Comparison of ENCODE assay signal across 15 cellular contexts in the genomic region with DNA sequence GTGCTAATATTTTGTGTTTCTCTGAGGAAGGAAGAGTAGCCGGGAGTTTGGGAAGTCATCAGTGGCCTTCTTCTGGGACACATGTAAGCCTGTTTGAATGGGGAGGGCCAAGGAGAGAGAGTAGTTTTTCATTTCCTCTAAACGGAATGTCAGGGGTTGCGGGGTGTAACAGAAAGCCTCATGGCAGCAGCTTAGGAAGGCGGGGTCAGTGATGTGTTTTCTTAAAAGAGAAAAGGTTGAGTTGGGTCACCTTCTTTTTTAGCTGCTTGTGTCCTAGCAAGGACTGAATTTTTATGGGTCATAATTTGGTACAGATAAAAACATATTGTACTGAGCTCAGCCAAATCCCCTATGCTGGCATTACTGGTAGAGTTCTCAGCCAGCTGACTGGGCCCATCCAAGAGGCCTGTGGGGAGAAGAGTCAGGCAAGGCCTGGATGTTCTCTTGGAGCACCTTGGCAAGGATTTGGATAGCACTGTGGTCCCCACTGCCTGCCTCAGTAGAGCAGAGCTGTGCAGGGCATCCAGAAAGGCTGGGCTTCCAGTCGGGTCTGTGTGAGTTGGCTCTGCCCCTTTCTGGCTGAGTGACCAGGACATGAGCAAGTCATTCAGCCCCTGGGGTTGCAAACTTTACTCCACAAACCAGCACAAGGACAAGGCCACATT. TPM values are rescaled to one million over a fixed set of nuclear protein-coding genes. Genes with fewer than 3 reads are reported as not detected.
DNase-seq lines count a peak whose midpoint lies in the region; ATAC-seq, FAIRE-seq and TF ChIP-seq lines count a peak whose summit lies in the region.
"Had no signal": no experiment of that assay in that cellular context is flagged by ENCODE, and none has a peak within 500 bp of the region (broad histone marks: within the 10 kb centered on the region; RNA-seq: fewer than 3 reads in every experiment).

No MANE protein-coding gene starts in this region.

- H3K4me1 ChIP-seq in liver (ENCODE audit: control insufficient read depth in 4 of 4, insufficient read depth in 4 of 4, low read length in 3 of 4), result peaks cover 8 to 17% (median 10%) of the 10 kb centered on the region in 4 donors
- no peaks in the 10 kb centered on the region for H3K4me1 ChIP-seq in HepG2 (ENCODE audit: insufficient read depth, low read length)
- peaks cover 2 to 59% (median 35%) of the 10 kb centered on the region in 12 donors for H3K4me1 ChIP-seq in heart left ventricle
- peaks cover 34% of the 10 kb centered on the region for H3K4me1 ChIP-seq in psoas muscle

- POLR2A ChIA-PET in HepG2 (lab: Yijun Ruan, JAX), result no interaction called here

- no peak for DNase-seq in HepG2 (ENCODE audit: low spot score)
- peak in 4 of 5 donors; percentile 48 to 86 (median 64) for DNase-seq in heart left ventricle
- peak; percentile 78 to 87 for DNase-seq in psoas muscle
- DNase-seq in mesenteric fat pad (ENCODE audit: low spot score), result no peak
- no peak for DNase-seq in SHP77 treated with DMSO at 0.1 percent for 48 hours (lab: John Stamatoyannopoulos, UW)
- no peak for DNase-seq in GM19239 (ENCODE audit: insufficient read length, low spot score)
- DNase-seq: activated CD4-positive, alpha-beta T cell treated with anti-CD3 and anti-CD28 coated beads, Interleukin-2, amount 50 U/mL, for 48 hours; activated effector memory CD4-positive, alpha-beta T cell treated with anti-CD3 and anti-CD28 coated beads, Interleukin-2, amount 50 U/mL, for 16 hours; NCI-H146; NCI-H69; T1000 had no signal

- FAIRE-seq in HepG2 (lab: Jason Lieb, UNC), result no peak
- FAIRE-seq in GM19239 (lab: Jason Lieb, UNC), result no peak
- FAIRE-seq: D721Med, K562 had no signal

- 66% methylated on average over 5 of the region's 5 CpGs for WGBS in liver
- WGBS in HepG2 (ENCODE audit: low lambda C conversion rate), result 11% methylated on average over 5 of the region's 5 CpGs
- 26 to 39% (median 33%) methylated on average over 5 of the region's 5 CpGs for WGBS in heart left ventricle, 4 donors
- 16 to 20% (median 20%) methylated on average over 5 of the region's 5 CpGs for WGBS in psoas muscle, 3 donors

- no peak for ATAC-seq in HepG2
- ATAC-seq in heart left ventricle, result peak; percentile 71 to 91 (median 86)
- ATAC-seq in psoas muscle, result peak; percentile 33 to 86 (median 72)
- no peak for ATAC-seq in HG02588 (IDR thresholded peaks at IDR 0.05; ENCODE audit: unreplicated experiment)
- ATAC-seq: K562 had no signal

- H3K27me3 ChIP-seq in liver (ENCODE audit: control insufficient read depth in 4 of 4, insufficient read depth in 4 of 4, low read length in 3 of 4), result no peaks in the 10 kb centered on the region
- peaks cover 0 to 19% of the 10 kb centered on the region in 2 experiments; a peak in 4 of 5 replicates for H3K27me3 ChIP-seq in HepG2 (ENCODE audit: control insufficient read depth in 1 of 2, insufficient read depth in 2 of 2, low read length in 2 of 2)
- no peaks in the 10 kb centered on the region for H3K27me3 ChIP-seq in heart left ventricle
- no peaks in the 10 kb centered on the region for H3K27me3 ChIP-seq in psoas muscle (ENCODE audit: insufficient read depth in 3 of 3, low read length in 2 of 3)

- no peaks in the 10 kb centered on the region for H3K79me2 ChIP-seq in HepG2 (ENCODE audit: insufficient read depth, low read length)

- no peak for TF ChIP-seq EP300 in HepG2 (IDR thresholded peaks at IDR 0.05; ENCODE audit: low read depth in 2 of 2, low read length in 2 of 2)
- TF ChIP-seq EP300 in HepG2 (CRISPR knock-in tag; IDR thresholded peaks at IDR 0.05; ENCODE audit: borderline replicate concordance), result no peak

- H3K9me3 ChIP-seq in liver (ENCODE audit: control insufficient read depth in 4 of 4, low read length in 3 of 4), result no peaks in the 10 kb centered on the region
- H3K9me3 ChIP-seq in HepG2 (ENCODE audit: low read length), result no peaks in the 10 kb centered on the region
- H3K9me3 ChIP-seq in heart left ventricle, result no peaks in the 10 kb centered on the region
- no peaks in the 10 kb centered on the region for H3K9me3 ChIP-seq in psoas muscle

- H3K36me3 ChIP-seq in liver (ENCODE audit: control insufficient read depth in 4 of 4, insufficient read depth in 3 of 4, low read depth in 1 of 4, low read length in 3 of 4) (no peaks in the 10 kb centered on the region), HepG2 (replicated peaks in 1 of 2; ENCODE audit: control insufficient read depth in 1 of 2, insufficient read depth in 2 of 2, low read length in 2 of 2) (no peaks in the 10 kb centered on the region), heart left ventricle (no peaks in the 10 kb centered on the region), psoas muscle (ENCODE audit: insufficient read depth in 1 of 2, low read depth in 1 of 2) (no peaks in the 10 kb centered on the region)

- in situ Hi-C loops in HepG2 (cut with HindIII; ENCODE audit: extremely low pct_ligation_motif_present, low pct_unique_long_range_greater_than_20kb), result no loop called here

- intact Hi-C loops in HepG2 (cut with micrococcal nuclease; ENCODE audit: unreplicated experiment) (no loop called here), heart left ventricle (cut with DNase I) (no loop called here), psoas muscle (cut with DNase I) (no loop called here)

- TF ChIP-seq CTCF in liver (IDR thresholded peaks at IDR 0.05; ENCODE audit: low read depth, low read length, missing input control) (no peak), HepG2 (CRISPR knock-in tag; IDR thresholded peaks at IDR 0.05) (no peak), heart left ventricle (IDR thresholded peaks at IDR 0.05) (no peak), psoas muscle (IDR thresholded peaks at IDR 0.05) (no peak)

- no peak overlapping the region for H3K4me3 ChIP-seq in liver (ENCODE audit: low read depth in 1 of 3, low read length in 3 of 3)
- no peak overlapping the region for H3K4me3 ChIP-seq in HepG2 (replicated peaks in 1 of 3; ENCODE audit: insufficient read depth in 1 of 3, low read depth in 2 of 3, low read length in 3 of 3)
- H3K4me3 ChIP-seq in heart left ventricle, result no peak overlapping the region
- H3K4me3 ChIP-seq in psoas muscle, result no peak overlapping the region
- H3K4me3 ChIP-seq: K562 had no signal

- CTCF ChIA-PET in HepG2 (lab: Yijun Ruan, JAX; ENCODE audit: low intra/inter-chr PET ratio, low total read pairs), result no interaction called here

- no peaks in the 10 kb centered on the region for H4K20me1 ChIP-seq in HepG2 (ENCODE audit: insufficient read depth, low read length)

- H3K9ac ChIP-seq in liver (ENCODE audit: low read depth in 1 of 2, low read length in 2 of 2), result no peak overlapping the region
- H3K9ac ChIP-seq in HepG2 (ENCODE audit: insufficient read depth, low read depth, low read length), result no peak overlapping the region

- TF ChIP-seq POLR2A in HepG2 (IDR thresholded peaks at IDR 0.05; ENCODE audit: insufficient read depth in 1 of 2, low read depth in 2 of 2, low read length in 2 of 2) (no peak), heart left ventricle (IDR thresholded peaks at IDR 0.05) (no peak)

- BruUV-seq in HepG2 (replicated peaks; lab: Mats Ljungman, UMichigan), result no TSS peak

- TF ChIP-seq RAD21 in liver (IDR thresholded peaks at IDR 0.05) (no peak), HepG2 (CRISPR knock-in tag; IDR thresholded peaks at IDR 0.05) (no peak)

- H2AFZ ChIP-seq in HepG2 (ENCODE audit: low read length), result no peak overlapping the region

- peak overlapping the region in 1 of 2 donors; percentile 4 for H3K27ac ChIP-seq in liver (ENCODE audit: low read depth in 1 of 2, low read length in 2 of 2)
- H3K27ac ChIP-seq in HepG2 (ENCODE audit: extremely low read length, insufficient read depth, low read length), result no peak overlapping the region
- peak overlapping the region; percentile 5 to 87 (median 62) for H3K27ac ChIP-seq in heart left ventricle
- peak overlapping the region; percentile 21 for H3K27ac ChIP-seq in psoas muscle

- no peak overlapping the region for H3K4me2 ChIP-seq in HepG2 (ENCODE audit: low read depth, low read length)

TF ChIP-seq in liver, 16 proteins besides CTCF, POLR2A, EP300 and RAD21:
- TF ChIP-seq YY1 (IDR thresholded peaks at IDR 0.05) (no peak), NR2F2 (IDR thresholded peaks at IDR 0.05) (peak; percentile 32)

TF ChIP-seq in HepG2, 621 proteins besides CTCF, POLR2A, EP300 and RAD21 (continues in another document):
- TF ChIP-seq KAT2B (IDR thresholded peaks at IDR 0.05; ENCODE audit: borderline replicate concordance, low read depth, low read length), result no peak
- TF ChIP-seq HDAC2 (CRISPR knock-in tag; IDR thresholded peaks at IDR 0.05), result no peak

RNA-seq across cellular contexts. Expression of a gene that starts 29.4 kb away (rescaled TPM):
- 10 to 100 TPM in 1 of 2 donors, 1 to 10 TPM in 1; 6.3 to 20.5 TPM for total RNA-seq in liver
- 10 to 100 TPM; 10.1 to 13.1 TPM for polyA plus RNA-seq in liver
- 9.3 and 17.8 TPM in 2 replicates for total RNA-seq in HepG2 (2016; rRNA removed; fragmentation: Illumina TruSeq; extraction: Trizol)
- 1.8 and 2.1 TPM in 2 replicates for total RNA-seq in HepG2 (2016; cell fraction: cytosol; rRNA removed; fragmentation: Illumina TruSeq; extraction: Trizol; ENCODE audit: low read depth)
- total RNA-seq in HepG2 (2016; cell fraction: insoluble cytoplasmic fraction; rRNA removed; fragmentation: Illumina TruSeq; extraction: Trizol), result 7.9 and 14.7 TPM in 2 replicates
- 4.4 and 5.0 TPM in 2 replicates for total RNA-seq in HepG2 (2016; cell fraction: membrane; rRNA removed; fragmentation: Illumina TruSeq; extraction: Trizol)
- total RNA-seq in HepG2 (2016; cell fraction: nucleus; rRNA removed; fragmentation: Illumina TruSeq; extraction: Trizol), result 16.8 and 17.5 TPM in 2 replicates
- polyA plus RNA-seq in HepG2 (2011; rRNA removed), result 31.8 and 34.6 TPM in 2 replicates
- polyA plus RNA-seq in HepG2 (2011; cell fraction: cytosol; rRNA removed), result 14.2 and 15.5 TPM in 2 replicates
- 60.9 and 76.1 TPM in 2 replicates for polyA plus RNA-seq in HepG2 (2011; cell fraction: nucleus; rRNA removed)
- 17.0 and 25.6 TPM in 2 replicates for polyA plus RNA-seq in HepG2 (2012)
- 0.25 and 0.33 TPM in 2 replicates for polyA plus RNA-seq in HepG2 (2016; cell fraction: cytosol; fragmentation: Illumina TruSeq; extraction: Trizol; ENCODE audit: low read depth)
- polyA plus RNA-seq in HepG2 (2016; cell fraction: insoluble cytoplasmic fraction; fragmentation: Illumina TruSeq; extraction: Trizol; ENCODE audit: low read depth), result 6.9 and 9.3 TPM in 2 replicates
- 0.58 TPM in 2 replicates for polyA plus RNA-seq in HepG2 (2016; cell fraction: membrane; fragmentation: Illumina TruSeq; extraction: Trizol; ENCODE audit: low read depth)
- polyA plus RNA-seq in HepG2 (2016; cell fraction: nucleus; fragmentation: Illumina TruSeq; extraction: Trizol; ENCODE audit: insufficient read depth, low read depth), result 14.5 and 14.6 TPM in 2 replicates
- polyA minus RNA-seq in HepG2 (2011; rRNA and poly(A)+ RNA removed; ENCODE audit: low replicate concordance), result 11.5 and 103 TPM in 2 replicates
- 39.2 and 39.5 TPM in 2 replicates for polyA minus RNA-seq in HepG2 (2011; cell fraction: cytosol; rRNA and poly(A)+ RNA removed)
- polyA minus RNA-seq in HepG2 (2011; cell fraction: nucleus; rRNA and poly(A)+ RNA removed), result 90.6 and 99.7 TPM in 2 replicates
- 10 to 100 TPM; 12.3 to 46.5 (median 25.4) TPM for total RNA-seq in heart left ventricle
- polyA plus RNA-seq in heart left ventricle, result 10 to 100 TPM in 1 of 2 donors, 1 to 10 TPM in 1; 7.6 to 20.2 TPM
- 10 to 100 TPM in 1 of 4 donors, 1 to 10 TPM in 3; 2.1 to 21.8 (median 4.4) TPM for total RNA-seq in psoas muscle
- 1 to 10 TPM in 1 of 3 donors, under 1 TPM in 2; 0.68 to 4.4 (median 0.86) TPM for polyA plus RNA-seq in psoas muscle
- total RNA-seq in mesenteric fat pad, result 13.7 TPM

Comparison
In these comparisons a context has a peak if more than half of its experiments do, and no peak if none do; other contexts are left out.
1. ATAC-seq: peak in heart left ventricle (4 of 4) and psoas muscle (4 of 4); none in HepG2 (single experiment) and HG02588 (single experiment).
2. DNase-seq: peak in heart left ventricle (4 of 5) and psoas muscle (2 of 2); none in HepG2 (single experiment), mesenteric fat pad (single experiment), SHP77 treated with DMSO at 0.1 percent for 48 hours (single experiment) and GM19239 (single experiment).